Comparison of ENCODE assay signal across 1 cellular context in the genomic region with DNA sequence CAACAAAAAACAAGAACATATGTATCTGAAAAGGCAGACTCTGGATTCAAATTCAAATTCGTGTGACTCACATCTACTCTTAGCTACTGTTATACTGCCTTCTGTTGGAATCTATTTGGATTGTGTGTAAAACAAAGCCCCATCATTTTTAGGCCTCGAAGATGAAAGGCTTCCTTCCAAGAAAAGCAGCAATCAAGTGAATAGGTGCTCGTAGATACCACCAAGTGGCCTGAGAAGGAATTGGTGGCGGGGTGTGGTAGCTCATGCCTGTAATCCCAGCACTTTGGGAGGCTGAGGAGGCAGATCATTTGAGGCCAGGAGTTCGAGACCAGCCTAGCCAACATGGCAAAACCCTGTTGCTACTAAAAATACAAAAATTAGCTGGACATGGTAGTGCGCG.
TF ChIP-seq lines count a peak whose summit lies in the region.

No MANE protein-coding gene starts in this region.

TF ChIP-seq in IMR-90, 13 proteins besides CTCF, POLR2A, EP300 and RAD21:
- TF ChIP-seq BHLHE40 (IDR thresholded peaks at IDR 0.05; ENCODE audit: low read depth, low read length) (no peak), RCOR1 (IDR thresholded peaks at IDR 0.05; ENCODE audit: insufficient replicate concordance, low read length) (no peak), FOS (IDR thresholded peaks at IDR 0.05; ENCODE audit: low read depth, low read length) (no peak), MAZ (IDR thresholded peaks at IDR 0.05; ENCODE audit: borderline replicate concordance, low read depth, low read length) (no peak)
- TF ChIP-seq, protein P1, sequence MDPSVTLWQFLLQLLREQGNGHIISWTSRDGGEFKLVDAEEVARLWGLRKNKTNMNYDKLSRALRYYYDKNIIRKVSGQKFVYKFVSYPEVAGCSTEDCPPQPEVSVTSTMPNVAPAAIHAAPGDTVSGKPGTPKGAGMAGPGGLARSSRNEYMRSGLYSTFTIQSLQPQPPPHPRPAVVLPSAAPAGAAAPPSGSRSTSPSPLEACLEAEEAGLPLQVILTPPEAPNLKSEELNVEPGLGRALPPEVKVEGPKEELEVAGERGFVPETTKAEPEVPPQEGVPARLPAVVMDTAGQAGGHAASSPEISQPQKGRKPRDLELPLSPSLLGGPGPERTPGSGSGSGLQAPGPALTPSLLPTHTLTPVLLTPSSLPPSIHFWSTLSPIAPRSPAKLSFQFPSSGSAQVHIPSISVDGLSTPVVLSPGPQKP (IDR thresholded peaks at IDR 0.05; ENCODE audit: borderline replicate concordance, low read depth, low read length): no peak
